ENCODE assay signal across 1 cellular context in genomic region chr19:55493052-55493649, GRCh38.
TF ChIP-seq lines count a peak whose summit lies in the region.

No MANE protein-coding gene starts in this region.

TF ChIP-seq in IMR-90, 13 proteins besides CTCF, POLR2A, EP300 and RAD21:
- TF ChIP-seq MXI1 (IDR thresholded peaks at IDR 0.05; ENCODE audit: borderline replicate concordance, low read depth, low read length) (no peak), ELK1 (IDR thresholded peaks at IDR 0.05; ENCODE audit: borderline replicate concordance, low read depth, low read length) (no peak), CEBPB (IDR thresholded peaks at IDR 0.05; ENCODE audit: low read depth, low read length) (no peak), USF2 (IDR thresholded peaks at IDR 0.05; ENCODE audit: low read depth, low read length) (no peak), RCOR1 (IDR thresholded peaks at IDR 0.05; ENCODE audit: insufficient replicate concordance, low read length) (no peak), CHD1 (IDR thresholded peaks at IDR 0.05; ENCODE audit: low read depth, low read length) (no peak), MAFK (IDR thresholded peaks at IDR 0.05; ENCODE audit: low read depth, low read length) (no peak), RFX5 (IDR thresholded peaks at IDR 0.05; ENCODE audit: low read depth, low read length) (no peak), SMC3 (IDR thresholded peaks at IDR 0.05; ENCODE audit: low read depth, low read length) (no peak), BHLHE40 (IDR thresholded peaks at IDR 0.05; ENCODE audit: low read depth, low read length) (no peak)
